13 cellular contexts compared by ENCODE assay signal in the genomic region with DNA sequence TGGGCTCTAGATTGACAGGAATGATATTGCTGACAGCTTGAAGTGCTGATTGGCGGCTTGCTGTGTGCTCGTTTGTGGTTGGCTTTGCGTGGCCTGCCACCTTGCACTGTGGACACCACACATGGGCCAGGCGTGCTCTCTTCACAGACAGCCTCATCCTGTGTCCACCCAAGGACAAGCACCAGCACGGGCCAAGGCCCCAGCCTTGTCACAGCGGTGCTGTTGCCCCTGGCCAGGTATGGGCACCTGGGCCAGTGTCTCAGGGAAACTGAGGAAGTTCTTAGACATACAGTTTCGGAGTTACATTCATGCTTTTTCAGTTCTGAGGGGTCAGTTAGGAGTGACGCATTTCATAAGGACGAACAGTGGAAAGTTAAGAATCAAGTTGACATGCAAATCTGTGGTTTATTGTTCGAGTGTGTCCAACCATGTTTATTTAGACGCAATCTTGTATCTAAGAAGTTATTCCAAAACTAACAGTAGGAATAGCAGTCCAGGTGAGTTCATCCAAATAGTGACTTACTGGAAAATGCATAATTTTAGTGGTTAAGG.
A peak's percentile ranks its signal among the peaks of the same experiment; 100 is the strongest.
DNase-seq lines count a peak whose midpoint lies in the region; ATAC-seq, FAIRE-seq and TF ChIP-seq lines count a peak whose summit lies in the region.
"Had no signal": no experiment of that assay in that cellular context is flagged by ENCODE, and none has a peak within 500 bp of the region (broad histone marks: within the 10 kb centered on the region; RNA-seq: fewer than 3 reads in every experiment).

No MANE protein-coding gene starts in this region.

- H3K9me3 ChIP-seq in kidney (ENCODE audit: control insufficient read depth in 1 of 2, low read length in 2 of 2), result no peaks in the 10 kb centered on the region
- no peaks in the 10 kb centered on the region for H3K9me3 ChIP-seq in upper lobe of left lung
- H3K9me3 ChIP-seq: SK-N-SH had no signal

- no peaks in the 10 kb centered on the region for H3K27me3 Mint-ChIP-seq in type B pancreatic cell
- H3K27me3 Mint-ChIP-seq: activated CD4-positive, alpha-beta memory T cell treated with anti-CD3 and anti-CD28 coated beads for 36 hours; CD4-positive, alpha-beta T cell had no signal

- 89 to 92% methylated on average over 5 to 11 of the region's 11 CpGs for WGBS in upper lobe of left lung, 2 donors

- H3K36me3 Mint-ChIP-seq in type B pancreatic cell, result peaks cover 10% of the 10 kb centered on the region

- H3K4me3 Mint-ChIP-seq in type B pancreatic cell, result no peak overlapping the region
- H3K4me3 Mint-ChIP-seq: activated CD4-positive, alpha-beta memory T cell treated with anti-CD3 and anti-CD28 coated beads for 36 hours; CD4-positive, alpha-beta T cell had no signal

- in situ Hi-C loops in GM18951 (cut with MboI; ENCODE audit: low sequenced_read_pairs, unreplicated experiment), result no loop called here

- H3K36me3 ChIP-seq in GM06990 (ENCODE audit: control insufficient read depth, insufficient read depth, low read length), result peaks cover 17% of the 10 kb centered on the region
- peaks cover 4 to 31% of the 10 kb centered on the region in 2 donors for H3K36me3 ChIP-seq in kidney (ENCODE audit: control insufficient read depth in 1 of 2, insufficient read depth in 2 of 2, low read length in 2 of 2)
- peaks cover 19 to 48% (median 35%) of the 10 kb centered on the region in 4 donors for H3K36me3 ChIP-seq in upper lobe of left lung

- peaks cover 9% of the 10 kb centered on the region for H3K4me1 Mint-ChIP-seq in type B pancreatic cell (ENCODE audit: unreplicated experiment)

- H3K27me3 ChIP-seq in GM06990 (replicated peaks; ENCODE audit: control insufficient read depth, insufficient read depth, low read length) (no peaks in the 10 kb centered on the region), upper lobe of left lung (no peaks in the 10 kb centered on the region)

- H3K4me1 ChIP-seq in kidney (ENCODE audit: control insufficient read depth in 1 of 2, insufficient read depth in 1 of 2, low read depth in 1 of 2, low read length in 2 of 2) (no peaks in the 10 kb centered on the region), upper lobe of left lung (peaks cover 5 to 8% (median 6%) of the 10 kb centered on the region in 4 donors)

- H3K4me3 ChIP-seq in GM06990 (replicated peaks; ENCODE audit: low read depth, low read length), result no peak overlapping the region
- no peak overlapping the region for H3K4me3 ChIP-seq in kidney (ENCODE audit: low read length in 2 of 2)
- H3K4me3 ChIP-seq in upper lobe of left lung, result no peak overlapping the region

- H3K27ac Mint-ChIP-seq in type B pancreatic cell, result no peak overlapping the region

- DNase-seq in GM06990 (ENCODE audit: extremely low read depth, insufficient read length) (peak; percentile 60), kidney (peak; percentile 43), superior temporal gyrus (ENCODE audit: extremely low spot score) (no peak), Kasumi-1 (lab: John Stamatoyannopoulos, UW) (no peak), upper lobe of left lung (no peak), type B pancreatic cell (ENCODE audit: extremely low spot score, unreplicated experiment) (no peak)
- DNase-seq: activated CD4-positive, alpha-beta memory T cell treated with anti-CD3 and anti-CD28 coated beads for 36 hours; nucleus accumbens; SK-N-SH; stimulated activated naive CD4-positive, alpha-beta T cell had no signal

- TF ChIP-seq CTCF in GM06990 (IDR thresholded peaks at IDR 0.05; ENCODE audit: insufficient read depth, low read length, poor library complexity, severe bottlenecking) (no peak), kidney (IDR thresholded peaks at IDR 0.05; ENCODE audit: borderline replicate concordance, extremely low read depth, insufficient read depth) (no peak), upper lobe of left lung (IDR thresholded peaks at IDR 0.05) (no peak), type B pancreatic cell (conservative IDR thresholded peaks at IDR 0.05) (no peak)

- no peaks in the 10 kb centered on the region for H3K9me3 Mint-ChIP-seq in type B pancreatic cell
- H3K9me3 Mint-ChIP-seq: activated CD4-positive, alpha-beta memory T cell treated with anti-CD3 and anti-CD28 coated beads for 36 hours; CD4-positive, alpha-beta T cell had no signal

- intact Hi-C loops in kidney (cut with DNase I), result no loop called here

- TF ChIP-seq EP300 in upper lobe of left lung (IDR thresholded peaks at IDR 0.05), result no peak

- no peak overlapping the region for H3K27ac ChIP-seq in kidney (ENCODE audit: low read depth in 2 of 2, low read length in 2 of 2)
- H3K27ac ChIP-seq in upper lobe of left lung, result no peak overlapping the region

- peak; percentile 37 for TF ChIP-seq POLR2A in GM18951 (IDR thresholded peaks at IDR 0.05; ENCODE audit: extremely low read depth, insufficient read depth, insufficient read length)
- no peak for TF ChIP-seq POLR2A in upper lobe of left lung (IDR thresholded peaks at IDR 0.05)

- no peak overlapping the region for H3K9ac ChIP-seq in kidney (ENCODE audit: low read length in 2 of 2)
- H3K9ac ChIP-seq: SK-N-SH had no signal

- ATAC-seq in HG03460 (IDR thresholded peaks at IDR 0.05; ENCODE audit: unreplicated experiment) (peak; percentile 39), upper lobe of left lung (ENCODE audit: low FRiP score in 2 of 2) (no peak)

- no peak for FAIRE-seq in kidney (lab: Jason Lieb, UNC)

Comparison
In these comparisons a context has a peak if more than half of its experiments do, and no peak if none do; other contexts are left out.
1. DNase-seq: peak in GM06990 (single experiment) and kidney (single experiment); none in superior temporal gyrus (single experiment), Kasumi-1 (0 of 2), upper lobe of left lung (0 of 2) and type B pancreatic cell (single experiment).